18 cellular contexts compared by ENCODE assay signal in genomic region chrX:20718592-20718991, GRCh38.
DNase-seq lines count a peak whose midpoint lies in the region; ATAC-seq and TF ChIP-seq lines count a peak whose summit lies in the region.
"Had no signal": no experiment of that assay in that cellular context is flagged by ENCODE, and none has a peak within 500 bp of the region (broad histone marks: within the 10 kb centered on the region; RNA-seq: fewer than 3 reads in every experiment).

No MANE protein-coding gene starts in this region.

- H3K9me3 Mint-ChIP-seq in brain, result peaks cover 0 to 5% (median 2%) of the 10 kb centered on the region in 5 experiments

- H3K4me3 ChIP-seq in H7 (ENCODE audit: insufficient read depth, low read depth, low read length) (no peak overlapping the region), iPS-20b (ENCODE audit: low read length) (no peak overlapping the region), ovary (no peak overlapping the region), gastroesophageal sphincter (no peak overlapping the region)
- H3K4me3 ChIP-seq: PC-9, SK-N-MC had no signal

- no peaks in the 10 kb centered on the region for H3K36me3 ChIP-seq in H7 (replicated peaks; ENCODE audit: control insufficient read depth, insufficient read depth, low read length)
- no peaks in the 10 kb centered on the region for H3K36me3 ChIP-seq in iPS-20b (ENCODE audit: insufficient read depth, low read depth, low read length)
- H3K36me3 ChIP-seq in ovary, result no peaks in the 10 kb centered on the region
- no peaks in the 10 kb centered on the region for H3K36me3 ChIP-seq in gastroesophageal sphincter

- H3K27ac ChIP-seq in iPS-20b (ENCODE audit: low read length) (no peak overlapping the region), ovary (no peak overlapping the region), gastroesophageal sphincter (no peak overlapping the region)
- H3K27ac ChIP-seq: PC-9, SK-N-MC had no signal

- ATAC-seq in gastroesophageal sphincter, result no peak
- ATAC-seq in HG03045 (IDR thresholded peaks at IDR 0.05; ENCODE audit: unreplicated experiment), result no peak
- ATAC-seq: HepG2, Right ventricle myocardium inferior had no signal

- TF ChIP-seq CTCF in brain (conservative IDR thresholded peaks at IDR 0.05), result no peak
- no peak for TF ChIP-seq CTCF in ovary (IDR thresholded peaks at IDR 0.05)
- no peak for TF ChIP-seq CTCF in gastroesophageal sphincter (IDR thresholded peaks at IDR 0.05)

- 10 to 20% (median 12%) methylated on average over 1 of the region's 1 CpG for WGBS in ovary, 3 donors
- 11% methylated on average over 1 of the region's 1 CpG; no CpG with 5 or more reads in 1 of the 2 donors for WGBS in gastroesophageal sphincter (ENCODE audit: low coverage in 1 of 2), 2 donors

- TF ChIP-seq POLR2A in ovary (IDR thresholded peaks at IDR 0.05) (no peak), gastroesophageal sphincter (IDR thresholded peaks at IDR 0.05) (no peak)

- peaks cover 7% of the 10 kb centered on the region for H3K4me1 ChIP-seq in iPS-20b (ENCODE audit: insufficient read depth, low read length)
- H3K4me1 ChIP-seq in ovary (ENCODE audit: insufficient read depth), result no peaks in the 10 kb centered on the region
- H3K4me1 ChIP-seq in gastroesophageal sphincter, result no peaks in the 10 kb centered on the region

- no peaks in the 10 kb centered on the region for H3K9me3 ChIP-seq in iPS-20b (ENCODE audit: insufficient read depth, low read depth, low read length)
- no peaks in the 10 kb centered on the region for H3K9me3 ChIP-seq in ovary
- no peaks in the 10 kb centered on the region for H3K9me3 ChIP-seq in gastroesophageal sphincter

- H3K27me3 ChIP-seq in H7 (ENCODE audit: control insufficient read depth, insufficient read depth, low read length) (no peaks in the 10 kb centered on the region), iPS-20b (ENCODE audit: insufficient read depth, low read length) (no peaks in the 10 kb centered on the region), ovary (no peaks in the 10 kb centered on the region), gastroesophageal sphincter (no peaks in the 10 kb centered on the region)

- H3K27me3 Mint-ChIP-seq in brain, result peaks cover 3% of the 10 kb centered on the region
- H3K27me3 Mint-ChIP-seq: B cell; CD4-positive, alpha-beta memory T cell had no signal

- H3K4me1 Mint-ChIP-seq in brain, result peaks cover 13% of the 10 kb centered on the region
- H3K4me1 Mint-ChIP-seq: B cell; CD4-positive, alpha-beta memory T cell had no signal

- no peaks in the 10 kb centered on the region for H3K36me3 Mint-ChIP-seq in brain
- H3K36me3 Mint-ChIP-seq: CD4-positive, alpha-beta memory T cell had no signal

- intact Hi-C loops in ovary (cut with DNase I), result no loop called here

- no peak overlapping the region for H3K4me3 Mint-ChIP-seq in brain
- H3K4me3 Mint-ChIP-seq: B cell; CD4-positive, alpha-beta memory T cell had no signal

- H3K9ac ChIP-seq in iPS-20b (ENCODE audit: low read depth, low read length), result peak overlapping the region; percentile 53; the same call in 1 of the 2 replicates

- H3K27ac Mint-ChIP-seq in brain, result peak overlapping the region in 3 of 5 experiments; percentile 40 to 44 (median 40)
- H3K27ac Mint-ChIP-seq: B cell; CD4-positive, alpha-beta memory T cell had no signal

- DNase-seq in H7 (peak; percentile 17), retina (peak; percentile 6), ovary (no peak)
- DNase-seq: ACHN; CD4-positive, alpha-beta memory T cell; DND-41; Karpas-422; NCI-H526; NK-92 treated with Interleukin-12 subunit alpha and Interleukin-12 subunit beta, amount 100 ng/mL, for 24 hours; PC-9 had no signal

- TF ChIP-seq EP300 in ovary (IDR thresholded peaks at IDR 0.05) (no peak), gastroesophageal sphincter (IDR thresholded peaks at IDR 0.05) (no peak)

Comparison
In these comparisons a context has a peak if more than half of its experiments do, and no peak if none do; other contexts are left out.
1. DNase-seq: peak in H7 (single experiment) and retina (single experiment); none in ovary (0 of 5).